In the genomic region with DNA sequence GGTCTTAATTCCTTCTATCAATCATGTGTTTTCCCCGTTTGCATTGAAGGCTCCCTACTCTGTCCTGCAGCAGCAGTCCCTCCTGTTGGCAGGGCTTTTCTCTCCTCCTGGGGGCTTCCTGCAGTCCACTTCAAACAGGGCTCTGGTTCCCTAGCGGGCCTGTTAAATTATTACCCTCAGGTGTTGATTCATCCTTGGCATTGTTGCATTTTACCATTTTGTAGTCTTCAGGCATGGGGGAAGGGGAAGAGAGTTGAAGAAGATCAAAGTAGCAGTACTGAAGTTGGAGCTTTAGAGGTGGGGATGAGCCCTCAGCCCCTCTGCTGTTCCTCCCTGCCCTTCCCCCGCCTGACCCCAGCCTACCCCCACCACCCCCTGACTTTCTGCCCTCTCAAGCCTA, we compare ENCODE assay signal across 1 cellular context.
TF ChIP-seq lines count a peak whose summit lies in the region.

No MANE protein-coding gene starts in this region.

TF ChIP-seq in GM23338, 12 proteins besides CTCF, POLR2A, EP300 and RAD21 (continued from another document):
- TF ChIP-seq, protein P1, sequence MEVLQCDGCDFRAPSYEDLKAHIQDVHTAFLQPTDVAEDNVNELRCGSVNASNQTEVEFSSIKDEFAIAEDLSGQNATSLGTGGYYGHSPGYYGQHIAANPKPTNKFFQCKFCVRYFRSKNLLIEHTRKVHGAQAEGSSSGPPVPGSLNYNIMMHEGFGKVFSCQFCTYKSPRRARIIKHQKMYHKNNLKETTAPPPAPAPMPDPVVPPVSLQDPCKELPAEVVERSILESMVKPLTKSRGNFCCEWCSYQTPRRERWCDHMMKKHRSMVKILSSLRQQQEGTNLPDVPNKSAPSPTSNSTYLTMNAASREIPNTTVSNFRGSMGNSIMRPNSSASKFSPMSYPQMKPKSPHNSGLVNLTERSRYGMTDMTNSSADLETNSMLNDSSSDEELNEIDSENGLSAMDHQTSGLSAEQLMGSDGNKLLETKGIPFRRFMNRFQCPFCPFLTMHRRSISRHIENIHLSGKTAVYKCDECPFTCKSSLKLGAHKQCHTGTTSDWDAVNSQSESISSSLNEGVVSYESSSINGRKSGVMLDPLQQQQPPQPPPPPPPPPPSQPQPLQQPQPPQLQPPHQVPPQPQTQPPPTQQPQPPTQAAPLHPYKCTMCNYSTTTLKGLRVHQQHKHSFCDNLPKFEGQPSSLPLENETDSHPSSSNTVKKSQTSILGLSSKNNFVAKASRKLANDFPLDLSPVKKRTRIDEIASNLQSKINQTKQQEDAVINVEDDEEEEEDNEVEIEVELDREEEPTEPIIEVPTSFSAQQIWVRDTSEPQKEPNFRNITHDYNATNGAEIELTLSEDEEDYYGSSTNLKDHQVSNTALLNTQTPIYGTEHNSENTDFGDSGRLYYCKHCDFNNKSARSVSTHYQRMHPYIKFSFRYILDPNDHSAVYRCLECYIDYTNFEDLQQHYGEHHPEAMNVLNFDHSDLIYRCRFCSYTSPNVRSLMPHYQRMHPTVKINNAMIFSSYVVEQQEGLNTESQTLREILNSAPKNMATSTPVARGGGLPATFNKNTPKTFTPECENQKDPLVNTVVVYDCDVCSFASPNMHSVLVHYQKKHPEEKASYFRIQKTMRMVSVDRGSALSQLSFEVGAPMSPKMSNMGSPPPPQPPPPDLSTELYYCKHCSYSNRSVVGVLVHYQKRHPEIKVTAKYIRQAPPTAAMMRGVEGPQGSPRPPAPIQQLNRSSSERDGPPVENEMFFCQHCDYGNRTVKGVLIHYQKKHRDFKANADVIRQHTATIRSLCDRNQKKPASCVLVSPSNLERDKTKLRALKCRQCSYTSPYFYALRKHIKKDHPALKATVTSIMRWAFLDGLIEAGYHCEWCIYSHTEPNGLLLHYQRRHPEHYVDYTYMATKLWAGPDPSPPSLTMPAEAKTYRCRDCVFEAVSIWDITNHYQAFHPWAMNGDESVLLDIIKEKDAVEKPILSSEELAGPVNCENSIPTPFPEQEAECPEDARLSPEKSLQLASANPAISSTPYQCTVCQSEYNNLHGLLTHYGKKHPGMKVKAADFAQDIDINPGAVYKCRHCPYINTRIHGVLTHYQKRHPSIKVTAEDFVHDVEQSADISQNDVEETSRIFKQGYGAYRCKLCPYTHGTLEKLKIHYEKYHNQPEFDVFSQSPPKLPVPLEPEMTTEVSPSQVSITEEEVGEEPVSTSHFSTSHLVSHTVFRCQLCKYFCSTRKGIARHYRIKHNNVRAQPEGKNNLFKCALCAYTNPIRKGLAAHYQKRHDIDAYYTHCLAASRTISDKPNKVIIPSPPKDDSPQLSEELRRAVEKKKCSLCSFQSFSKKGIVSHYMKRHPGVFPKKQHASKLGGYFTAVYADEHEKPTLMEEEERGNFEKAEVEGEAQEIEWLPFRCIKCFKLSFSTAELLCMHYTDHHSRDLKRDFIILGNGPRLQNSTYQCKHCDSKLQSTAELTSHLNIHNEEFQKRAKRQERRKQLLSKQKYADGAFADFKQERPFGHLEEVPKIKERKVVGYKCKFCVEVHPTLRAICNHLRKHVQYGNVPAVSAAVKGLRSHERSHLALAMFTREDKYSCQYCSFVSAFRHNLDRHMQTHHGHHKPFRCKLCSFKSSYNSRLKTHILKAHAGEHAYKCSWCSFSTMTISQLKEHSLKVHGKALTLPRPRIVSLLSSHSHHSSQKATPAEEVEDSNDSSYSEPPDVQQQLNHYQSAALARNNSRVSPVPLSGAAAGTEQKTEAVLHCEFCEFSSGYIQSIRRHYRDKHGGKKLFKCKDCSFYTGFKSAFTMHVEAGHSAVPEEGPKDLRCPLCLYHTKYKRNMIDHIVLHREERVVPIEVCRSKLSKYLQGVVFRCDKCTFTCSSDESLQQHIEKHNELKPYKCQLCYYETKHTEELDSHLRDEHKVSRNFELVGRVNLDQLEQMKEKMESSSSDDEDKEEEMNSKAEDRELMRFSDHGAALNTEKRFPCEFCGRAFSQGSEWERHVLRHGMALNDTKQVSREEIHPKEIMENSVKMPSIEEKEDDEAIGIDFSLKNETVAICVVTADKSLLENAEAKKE (CRISPR knock-in tag; IDR thresholded peaks at IDR 0.05) = peak; percentile 64; the same call in 1 of the 2 replicates
